In genomic region chr2:40844353-40845277, GRCh38 we compare ENCODE assay signal across 9 cellular contexts.
DNase-seq lines count a peak whose midpoint lies in the region; ATAC-seq and TF ChIP-seq lines count a peak whose summit lies in the region.
"Had no signal": no experiment of that assay in that cellular context is flagged by ENCODE, and none has a peak within 500 bp of the region (broad histone marks: within the 10 kb centered on the region; RNA-seq: fewer than 3 reads in every experiment).

No MANE protein-coding gene starts in this region.

- ATAC-seq in GM18909 (IDR thresholded peaks at IDR 0.05; ENCODE audit: poor library complexity, unreplicated experiment) (peak; percentile 56), lung (ENCODE audit: insufficient read depth, low FRiP score) (peak; percentile 82)
- ATAC-seq: activated CD4-positive, alpha-beta T cell treated with anti-CD3 and anti-CD28 coated beads for 36 hours had no signal

- no peaks in the 10 kb centered on the region for H3K27me3 ChIP-seq in WERI-Rb-1 (ENCODE audit: insufficient read depth, low read depth, severe bottlenecking)
- no peaks in the 10 kb centered on the region for H3K27me3 ChIP-seq in lung (ENCODE audit: control insufficient read depth, insufficient read depth)
- H3K27me3 ChIP-seq in suprapubic skin = no peaks in the 10 kb centered on the region
- no peaks in the 10 kb centered on the region for H3K27me3 ChIP-seq in MG63

- peak; percentile 1 for DNase-seq in HuH-7 (ENCODE audit: low spot score)
- DNase-seq in WERI-Rb-1 = peak; percentile 12
- DNase-seq in lung (ENCODE audit: low spot score) = peak; percentile 30
- DNase-seq in suprapubic skin (ENCODE audit: low spot score in 2 of 2) = no peak
- DNase-seq in DMS153 (lab: John Stamatoyannopoulos, UW) = no peak
- no peak for DNase-seq in MG63
- DNase-seq: activated CD4-positive, alpha-beta T cell treated with anti-CD3 and anti-CD28 coated beads for 36 hours; posterior cingulate gyrus had no signal

- H3K9me3 ChIP-seq in WERI-Rb-1 (ENCODE audit: severe bottlenecking) = no peaks in the 10 kb centered on the region
- H3K9me3 ChIP-seq in lung (ENCODE audit: control insufficient read depth in 2 of 2, insufficient read depth in 1 of 2, low read length in 1 of 2) = no peaks in the 10 kb centered on the region
- H3K9me3 ChIP-seq in suprapubic skin = no peaks in the 10 kb centered on the region
- no peaks in the 10 kb centered on the region for H3K9me3 ChIP-seq in MG63

- no peaks in the 10 kb centered on the region for H3K4me1 ChIP-seq in lung (ENCODE audit: control insufficient read depth in 2 of 2, insufficient read depth in 2 of 2, low read length in 2 of 2)
- no peaks in the 10 kb centered on the region for H3K4me1 ChIP-seq in suprapubic skin

- no peak for TF ChIP-seq EP300 in suprapubic skin (IDR thresholded peaks at IDR 0.05)

- peak; percentile 13; the same call in 1 of the 2 replicates for TF ChIP-seq CTCF in WERI-Rb-1 (IDR thresholded peaks at IDR 0.05; ENCODE audit: low read depth, low read length)
- TF ChIP-seq CTCF in lung (IDR thresholded peaks at IDR 0.05; ENCODE audit: control extremely low read depth, extremely low read depth) = no peak
- TF ChIP-seq CTCF in suprapubic skin (IDR thresholded peaks at IDR 0.05) = no peak

- H3K27ac ChIP-seq in WERI-Rb-1 (no peak overlapping the region), lung (ENCODE audit: low read depth in 1 of 2, low read length in 1 of 2) (no peak overlapping the region), suprapubic skin (no peak overlapping the region)

- H3K36me3 ChIP-seq in WERI-Rb-1 (no peaks in the 10 kb centered on the region), lung (ENCODE audit: control insufficient read depth in 2 of 2, insufficient read depth in 2 of 2, low read length in 2 of 2) (no peaks in the 10 kb centered on the region), suprapubic skin (no peaks in the 10 kb centered on the region), MG63 (no peaks in the 10 kb centered on the region)

- H3K4me3 ChIP-seq in WERI-Rb-1 (ENCODE audit: low read depth, low read length) (no peak overlapping the region), lung (no peak overlapping the region), suprapubic skin (no peak overlapping the region), MG63 (no peak overlapping the region)

- no peak for TF ChIP-seq POLR2A in suprapubic skin (IDR thresholded peaks at IDR 0.05)

- 65 to 88% methylated on average over 8 of the region's 8 CpGs for WGBS in lung, 2 donors
- WGBS in suprapubic skin = 83% methylated on average over 8 of the region's 8 CpGs

Comparison
In these comparisons a context has a peak if more than half of its experiments do, and no peak if none do; other contexts are left out.
1. DNase-seq: peak in HuH-7 (single experiment), WERI-Rb-1 (single experiment) and lung (single experiment); none in suprapubic skin (0 of 2), DMS153 (single experiment) and MG63 (single experiment).